ENCODE assay signal across 24 cellular contexts in genomic region chr12:132295101-132295526, GRCh38. TPM values are rescaled to one million over a fixed set of nuclear protein-coding genes. Genes with fewer than 3 reads are reported as not detected.
"Had no signal": no experiment of that assay in that cellular context is flagged by ENCODE, and none has a peak within 500 bp of the region (broad histone marks: within the 10 kb centered on the region; RNA-seq: fewer than 3 reads in every experiment).

No MANE protein-coding gene starts in this region.

- H3K4me1 ChIP-seq: Peyer's patch had no signal

- H3K9me3 ChIP-seq: Peyer's patch had no signal

- DNase-seq: activated B cell treated with CpG ODN at 0.5 μM for 24 hours; activated CD4-positive, alpha-beta memory T cell treated with anti-CD3 and anti-CD28 coated beads for 36 hours; activated CD4-positive, alpha-beta T cell treated with anti-CD3 and anti-CD28 coated beads, Interleukin-2, amount 10 ng/mL, durations not matched to agents 7 days and 5 days; activated CD8-positive, alpha-beta memory T cell treated with anti-CD3 and anti-CD28 coated beads for 24 hours; activated effector memory CD4-positive, alpha-beta T cell treated with anti-CD3 and anti-CD28 coated beads, Interleukin-2, amount 50 U/mL, for 16 hours; activated naive CD4-positive, alpha-beta T cell treated with Interleukin-2 at 50 U/mL for 16 hours; activated naive CD8-positive, alpha-beta T cell treated with anti-CD3 and anti-CD28 coated beads, Interleukin-2, amount 50 U/mL, for 24 hours; activated T-cell treated with anti-CD3 and anti-CD28 coated beads, Interleukin-2, amount 50 U/mL, for 4 hours; amniotic stem cell; MG63; MV-4-11; NCI-H1092 treated with DMSO at 0.1 percent for 48 hours; NCI-H1417 treated with DMSO at 0.1 percent for 48 hours; NCI-H1694; NCI-H2029; NCI-H2107; NCI-H345; NCI-H524; Peyer's patch; SHP77 treated with DMSO at 0.1 percent for 48 hours; T-helper 9 cell had no signal

- H3K36me3 ChIP-seq: MG63, Peyer's patch had no signal

- H3K27ac ChIP-seq: Peyer's patch, RWPE1 had no signal

- H3K27me3 ChIP-seq: Peyer's patch had no signal

- H3K4me3 ChIP-seq: MG63, Peyer's patch had no signal

- ATAC-seq: activated naive CD4-positive, alpha-beta T cell treated with anti-CD3 and anti-CD28 coated beads, Interleukin-2, amount 50 U/mL, for 72 hours; activated naive CD8-positive, alpha-beta T cell treated with anti-CD3 and anti-CD28 coated beads, Interleukin-2, amount 50 U/mL, for 24 hours; activated T-cell treated with anti-CD3 and anti-CD28 coated beads, Interleukin-2, amount 50 U/mL, for 4 hours had no signal

RNA-seq across cellular contexts. Expression of gene GALNT9, which starts 34.3 kb away (rescaled TPM):
- total RNA-seq: activated B cell treated with CpG ODN at 0.5 μM for 24 hours; activated CD4-positive, alpha-beta T cell treated with anti-CD3 and anti-CD28 coated beads, Interleukin-2, amount 10 ng/mL, durations not matched to agents 7 days and 5 days; Peyer's patch; SK-MEL-5 had no signal
